ENCODE assay signal across 1 cellular context in the genomic region with DNA sequence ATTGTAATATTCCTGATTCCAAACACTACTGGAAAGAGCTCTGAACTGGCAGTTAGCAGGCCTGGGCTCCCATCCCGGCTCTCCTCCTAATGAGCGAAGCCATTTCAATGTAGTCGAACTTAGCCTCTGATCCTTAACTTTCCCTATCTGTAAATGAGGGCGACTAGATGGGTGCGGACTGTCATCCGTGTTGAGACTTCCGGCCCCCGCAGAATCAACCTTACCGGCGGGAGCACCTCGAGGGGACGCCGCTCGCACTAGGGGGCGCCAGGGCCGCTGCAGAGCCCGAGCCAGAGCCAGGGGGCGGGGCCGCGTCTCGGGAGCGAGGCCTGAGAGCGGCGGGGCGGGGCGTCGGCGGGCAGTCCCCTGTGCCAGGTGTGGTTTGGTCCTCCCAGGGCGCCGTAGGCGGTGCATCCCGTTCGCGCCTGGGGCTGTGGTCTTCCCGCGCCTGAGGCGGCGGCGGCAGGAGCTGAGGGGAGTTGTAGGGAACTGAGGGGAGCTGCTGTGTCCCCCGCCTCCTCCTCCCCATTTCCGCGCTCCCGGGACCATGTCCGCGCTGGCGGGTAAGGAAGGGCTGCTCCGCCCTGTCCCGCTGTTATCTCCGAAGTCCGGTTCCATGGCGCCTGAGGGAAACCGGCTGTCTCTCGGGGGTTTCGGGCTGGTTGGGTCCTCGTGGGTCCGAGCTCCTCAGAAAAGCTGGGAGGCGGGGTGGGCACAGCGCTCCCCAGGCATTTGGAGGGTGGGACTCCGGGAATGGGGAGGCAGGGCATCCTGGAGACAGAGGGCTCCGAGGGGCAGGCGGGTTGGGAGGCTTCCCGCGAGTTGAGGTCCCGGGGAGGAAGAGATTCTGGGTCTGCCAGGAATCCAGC.
TF ChIP-seq lines count a peak whose summit lies in the region.

LIMK2 (plus strand) TSS at position 437 of the 869 bp plus-strand sequence; CDS start at position 548, 111 bp downstream.

TF ChIP-seq in K562, 482 proteins besides CTCF, POLR2A, EP300 and RAD21 (continued from another document and continues in another):
- peak; percentile 76 for TF ChIP-seq PRDM10 (IDR thresholded peaks at IDR 0.05; ENCODE audit: partially characterized antibody)
- TF ChIP-seq ZBTB40 (IDR thresholded peaks at IDR 0.05) = 0 out of 2 replicates have a peak, but pooled peaks have one; percentile 55
- TF ChIP-seq ZBTB40 (CRISPR knock-in tag; IDR thresholded peaks at IDR 0.05) = no peak
- no peak for TF ChIP-seq SLC30A9 (CRISPR knock-in tag; IDR thresholded peaks at IDR 0.05)
- no peak for TF ChIP-seq SMAD3 (CRISPR knock-in tag; conservative IDR thresholded peaks at IDR 0.05)
- no peak for TF ChIP-seq ZNF512 (tag; IDR thresholded peaks at IDR 0.05)
- TF ChIP-seq POLR2G (IDR thresholded peaks at IDR 0.05; ENCODE audit: low read depth, low read length) = peak; percentile 84
- TF ChIP-seq CREB1 (IDR thresholded peaks at IDR 0.05) = no peak
- TF ChIP-seq CREB1 (CRISPR knock-in tag; IDR thresholded peaks at IDR 0.05) = peak; percentile 8; the same call in 1 of the 2 replicates
- TF ChIP-seq, protein P1, sequence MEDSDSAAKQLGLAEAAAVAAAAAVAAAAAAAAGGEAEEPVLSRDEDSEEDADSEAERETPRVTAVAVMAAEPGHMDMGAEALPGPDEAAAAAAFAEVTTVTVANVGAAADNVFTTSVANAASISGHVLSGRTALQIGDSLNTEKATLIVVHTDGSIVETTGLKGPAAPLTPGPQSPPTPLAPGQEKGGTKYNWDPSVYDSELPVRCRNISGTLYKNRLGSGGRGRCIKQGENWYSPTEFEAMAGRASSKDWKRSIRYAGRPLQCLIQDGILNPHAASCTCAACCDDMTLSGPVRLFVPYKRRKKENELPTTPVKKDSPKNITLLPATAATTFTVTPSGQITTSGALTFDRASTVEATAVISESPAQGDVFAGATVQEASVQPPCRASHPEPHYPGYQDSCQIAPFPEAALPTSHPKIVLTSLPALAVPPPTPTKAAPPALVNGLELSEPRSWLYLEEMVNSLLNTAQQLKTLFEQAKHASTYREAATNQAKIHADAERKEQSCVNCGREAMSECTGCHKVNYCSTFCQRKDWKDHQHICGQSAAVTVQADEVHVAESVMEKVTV (CRISPR knock-in tag; IDR thresholded peaks at IDR 0.05) = 0 out of 2 replicates have a peak, but pooled peaks have one; percentile 28
- no peak for TF ChIP-seq ILK (tag; IDR thresholded peaks at IDR 0.05; ENCODE audit: borderline replicate concordance, low read depth)
- no peak for TF ChIP-seq MCM3 (IDR thresholded peaks at IDR 0.05)
- TF ChIP-seq ZNF695 (CRISPR knock-in tag; IDR thresholded peaks at IDR 0.05) = no peak
- TF ChIP-seq CBX1 (IDR thresholded peaks at IDR 0.05; ENCODE audit: low read depth) = 0 out of 2 replicates have a peak, but pooled peaks have one; percentile 35
- 0 out of 2 replicates have a peak, but pooled peaks have one; percentile 1 for TF ChIP-seq MYC (IDR thresholded peaks at IDR 0.05; ENCODE audit: low read depth, low read length)
- no peak for TF ChIP-seq MYC (CRISPR knock-in tag; IDR thresholded peaks at IDR 0.05; ENCODE audit: borderline replicate concordance, low read depth)
- no peak for TF ChIP-seq MEF2A (IDR thresholded peaks at IDR 0.05; ENCODE audit: control insufficient read depth, low read depth, low read length)
- no peak for TF ChIP-seq CBX2 (IDR thresholded peaks at IDR 0.05; ENCODE audit: insufficient read depth, low read length, poor library complexity, severe bottlenecking)
- no peak for TF ChIP-seq ZZZ3 (IDR thresholded peaks at IDR 0.05)
- TF ChIP-seq TAF7 (tag; IDR thresholded peaks at IDR 0.05) = 0 out of 2 replicates have a peak, but pooled peaks have one; percentile 17
- TF ChIP-seq NFYB (IDR thresholded peaks at IDR 0.05; ENCODE audit: extremely low read depth, insufficient read length) = no peak
- no peak for TF ChIP-seq HLTF (IDR thresholded peaks at IDR 0.05)
- no peak for TF ChIP-seq BMI1 (IDR thresholded peaks at IDR 0.05; ENCODE audit: low read length)
- TF ChIP-seq DACH1 (IDR thresholded peaks at IDR 0.05; ENCODE audit: partially characterized antibody) = no peak
- no peak for TF ChIP-seq HOXB6 (CRISPR knock-in tag; IDR thresholded peaks at IDR 0.05; ENCODE audit: borderline replicate concordance)
- TF ChIP-seq, protein P2, sequence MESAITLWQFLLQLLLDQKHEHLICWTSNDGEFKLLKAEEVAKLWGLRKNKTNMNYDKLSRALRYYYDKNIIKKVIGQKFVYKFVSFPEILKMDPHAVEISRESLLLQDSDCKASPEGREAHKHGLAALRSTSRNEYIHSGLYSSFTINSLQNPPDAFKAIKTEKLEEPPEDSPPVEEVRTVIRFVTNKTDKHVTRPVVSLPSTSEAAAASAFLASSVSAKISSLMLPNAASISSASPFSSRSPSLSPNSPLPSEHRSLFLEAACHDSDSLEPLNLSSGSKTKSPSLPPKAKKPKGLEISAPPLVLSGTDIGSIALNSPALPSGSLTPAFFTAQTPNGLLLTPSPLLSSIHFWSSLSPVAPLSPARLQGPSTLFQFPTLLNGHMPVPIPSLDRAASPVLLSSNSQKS (CRISPR knock-in tag; IDR thresholded peaks at IDR 0.05) = no peak
- TF ChIP-seq TAL1 (IDR thresholded peaks at IDR 0.05) = no peak
- peak; percentile 19 for TF ChIP-seq HMGN3 (IDR thresholded peaks at IDR 0.05; ENCODE audit: borderline replicate concordance, extremely low read depth, insufficient read length, low read depth, low read length)
- no peak for TF ChIP-seq ZFPM2 (CRISPR knock-in tag; IDR thresholded peaks at IDR 0.05)
- TF ChIP-seq NR4A1 (CRISPR knock-in tag; IDR thresholded peaks at IDR 0.05) = no peak
- TF ChIP-seq NR4A1 (tag; IDR thresholded peaks at IDR 0.05) = no peak
- no peak for TF ChIP-seq HDGF (IDR thresholded peaks at IDR 0.05)
- no peak for TF ChIP-seq SOX6 (IDR thresholded peaks at IDR 0.05)
- no peak for TF ChIP-seq YBX1 (IDR thresholded peaks at IDR 0.05)
- peak in 1 of 2 experiments; percentile 9; a peak in 1 of 4 replicates for TF ChIP-seq NRF1 (conservative IDR thresholded peaks at IDR 0.05 in 1 of 2, IDR thresholded peaks at IDR 0.05 in 1 of 2)
- TF ChIP-seq NFATC3 (IDR thresholded peaks at IDR 0.05) = no peak
- no peak for TF ChIP-seq HEY1 (CRISPR knock-in tag; IDR thresholded peaks at IDR 0.05; ENCODE audit: borderline replicate concordance)
- TF ChIP-seq MTF1 (CRISPR knock-in tag; IDR thresholded peaks at IDR 0.05; ENCODE audit: borderline replicate concordance) = no peak
- TF ChIP-seq SMC3 (conservative IDR thresholded peaks at IDR 0.05; ENCODE audit: insufficient read depth, low read depth, low read length) = peak; percentile 70
- no peak for TF ChIP-seq MTA1 (IDR thresholded peaks at IDR 0.05; ENCODE audit: borderline replicate concordance)
- TF ChIP-seq RFX7 (CRISPR knock-in tag; IDR thresholded peaks at IDR 0.05) = no peak
- no peak for TF ChIP-seq TSC22D4 (tag; IDR thresholded peaks at IDR 0.05)
- no peak for TF ChIP-seq FUS (optimal IDR thresholded peaks at IDR 0.05; ENCODE audit: low read depth, low read length)
- TF ChIP-seq ZKSCAN1 (IDR thresholded peaks at IDR 0.05; ENCODE audit: low read depth, low read length) = no peak
- TF ChIP-seq GABPA (tag; conservative IDR thresholded peaks at IDR 0.05; ENCODE audit: low read depth) = peak; percentile 77
